ENCODE assay signal across 20 cellular contexts in the genomic region with DNA sequence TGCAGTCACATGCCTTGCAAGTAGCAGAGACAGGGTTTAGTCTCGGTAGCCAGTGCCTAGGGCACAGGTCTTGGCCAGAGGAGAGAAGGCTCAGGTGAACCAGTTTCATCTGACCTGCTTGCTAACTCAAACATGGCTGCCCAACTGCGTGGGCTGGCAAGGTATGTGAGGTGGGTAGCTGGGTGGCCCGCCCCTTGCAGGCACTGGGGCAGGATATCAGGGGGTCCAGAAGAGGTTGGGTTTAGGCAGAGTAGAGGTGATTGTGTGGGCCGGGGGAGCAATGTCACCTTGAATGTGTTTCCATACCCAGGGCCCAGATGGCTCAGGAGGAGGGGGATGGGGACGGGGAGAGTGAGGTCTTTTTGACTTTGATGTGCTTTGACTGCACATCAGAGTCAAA. TPM values are rescaled to one million over a fixed set of nuclear protein-coding genes. Genes with fewer than 3 reads are reported as not detected.
DNase-seq lines count a peak whose midpoint lies in the region; ATAC-seq and TF ChIP-seq lines count a peak whose summit lies in the region.
"Had no signal": no experiment of that assay in that cellular context is flagged by ENCODE, and none has a peak within 500 bp of the region (broad histone marks: within the 10 kb centered on the region; RNA-seq: fewer than 3 reads in every experiment).

No MANE protein-coding gene starts in this region.

- H4K20me1 ChIP-seq in Karpas-422 (ENCODE audit: insufficient read depth, low read depth, low read length) = peaks cover 9% of the 10 kb centered on the region; the same call in 1 of the 2 replicates

- no peaks in the 10 kb centered on the region for H3K36me3 Mint-ChIP-seq in brain
- H3K36me3 Mint-ChIP-seq in immature natural killer cell = no peaks in the 10 kb centered on the region
- H3K36me3 Mint-ChIP-seq: stimulated activated memory B cell treated with anti-CD40 and anti-IgM and Interleukin-4, amounts not matched to agents 10 μg/mL and 1 μg/mL and 100 μg/mL, for 72 hours had no signal

- H3K4me1 Mint-ChIP-seq in brain (peaks cover 55% of the 10 kb centered on the region), immature natural killer cell (peaks cover 38 to 43% of the 10 kb centered on the region in 2 donors)

- no peak overlapping the region for H2AFZ ChIP-seq in Karpas-422 (ENCODE audit: low read length)

- 84 to 85% methylated on average over 5 of the region's 5 CpGs for WGBS in sigmoid colon, 2 donors

- H3K27me3 ChIP-seq in Karpas-422 (ENCODE audit: low read length) (no peaks in the 10 kb centered on the region), sigmoid colon (no peaks in the 10 kb centered on the region)
- H3K27me3 ChIP-seq: brain microvascular endothelial cell, tibial artery had no signal

- H3K9ac ChIP-seq in Karpas-422 (ENCODE audit: low read length) = no peak overlapping the region

- TF ChIP-seq POLR2A in sigmoid colon (IDR thresholded peaks at IDR 0.05) = no peak

- TF ChIP-seq CTCF in brain (conservative IDR thresholded peaks at IDR 0.05) (no peak), sigmoid colon (IDR thresholded peaks at IDR 0.05) (no peak)

- no peaks in the 10 kb centered on the region for H3K9me3 Mint-ChIP-seq in brain
- H3K9me3 Mint-ChIP-seq in immature natural killer cell = no peaks in the 10 kb centered on the region
- H3K9me3 Mint-ChIP-seq: stimulated activated memory B cell treated with anti-CD40 and anti-IgM and Interleukin-4, amounts not matched to agents 10 μg/mL and 1 μg/mL and 100 μg/mL, for 72 hours; T-helper 1 cell treated with Interleukin-12 subunit alpha and Interleukin-12 subunit beta and Interleukin-4 antibody, amounts not matched to agents 30 μg/mL and 1 μg/mL, for 36 hours had no signal

- no peaks in the 10 kb centered on the region for H3K79me2 ChIP-seq in Karpas-422 (ENCODE audit: low read length)

- H3K4me3 Mint-ChIP-seq in brain (no peak overlapping the region), immature natural killer cell (peak overlapping the region in 3 of 5 donors; percentile 56 to 72 (median 69))
- H3K4me3 Mint-ChIP-seq: stimulated activated memory B cell treated with anti-CD40 and anti-IgM and Interleukin-4, amounts not matched to agents 10 μg/mL and 1 μg/mL and 100 μg/mL, for 72 hours; T-helper 1 cell treated with Interleukin-12 subunit alpha and Interleukin-12 subunit beta and Interleukin-4 antibody, amounts not matched to agents 30 μg/mL and 1 μg/mL, for 36 hours had no signal

- H3K27me3 Mint-ChIP-seq in brain = peaks cover 3% of the 10 kb centered on the region
- H3K27me3 Mint-ChIP-seq in immature natural killer cell (ENCODE audit: low read depth in 3 of 3) = peaks cover 0 to 5% (median 0%) of the 10 kb centered on the region in 3 donors

- TF ChIP-seq EP300 in sigmoid colon (IDR thresholded peaks at IDR 0.05) = no peak

- peak overlapping the region; percentile 44 for H3K4me2 ChIP-seq in Karpas-422 (ENCODE audit: low read depth, low read length, poor library complexity, severe bottlenecking)

- H3K4me1 ChIP-seq in Karpas-422 (ENCODE audit: low read length) = peaks cover 22% of the 10 kb centered on the region
- peaks cover 0 to 26% (median 21%) of the 10 kb centered on the region in 4 donors for H3K4me1 ChIP-seq in sigmoid colon

- DNase-seq in Karpas-422 (no peak), immature natural killer cell (no peak), sigmoid colon (no peak), NCI-H1930 (lab: John Stamatoyannopoulos, UW) (no peak)
- DNase-seq in stimulated activated CD8-positive, alpha-beta memory T cell treated with anti-CD3 and anti-CD28 coated beads, Interleukin-4, amount 100 ng/mL, for 48 hours = no peak
- DNase-seq: activated CD4-positive, alpha-beta T cell treated with anti-CD3 and anti-CD28 coated beads for 48 hours; activated naive CD4-positive, alpha-beta T cell; activated T-cell treated with anti-CD3 and anti-CD28 coated beads, Interleukin-2, amount 50 U/mL, for 48 hours; brain microvascular endothelial cell; effector memory CD4-positive, alpha-beta T cell; kidney; mesenchymal stem cell; NCI-H510A; stimulated activated CD4-positive, alpha-beta T cell treated with anti-CD3 and anti-CD28 coated beads, Interleukin-2, amount 100 ng/mL, for 48 hours had no signal

- H3K27ac Mint-ChIP-seq in brain (peak overlapping the region in 4 of 5 experiments; percentile 27 to 98 (median 82)), immature natural killer cell (peak overlapping the region; percentile 21 to 91 (median 72))
- H3K27ac Mint-ChIP-seq: stimulated activated memory B cell treated with anti-CD40 and anti-IgM and Interleukin-4, amounts not matched to agents 10 μg/mL and 1 μg/mL and 100 μg/mL, for 72 hours; T-helper 1 cell treated with Interleukin-12 subunit alpha and Interleukin-12 subunit beta and Interleukin-4 antibody, amounts not matched to agents 30 μg/mL and 1 μg/mL, for 36 hours had no signal

- intact Hi-C loops in sigmoid colon (cut with DNase I) = no loop called here

- ATAC-seq in HG03432 (IDR thresholded peaks at IDR 0.05; ENCODE audit: unreplicated experiment) = no peak
- ATAC-seq: GM12878; stimulated activated memory B cell treated with anti-CD40 and anti-IgM and Interleukin-4, amounts not matched to agents 10 μg/mL and 1 μg/mL and 100 μg/mL, for 72 hours had no signal

- H3K36me3 ChIP-seq in Karpas-422 (ENCODE audit: insufficient read depth, low read length) = no peaks in the 10 kb centered on the region
- H3K36me3 ChIP-seq in sigmoid colon = no peaks in the 10 kb centered on the region
- H3K36me3 ChIP-seq: brain microvascular endothelial cell, tibial artery had no signal

- no peaks in the 10 kb centered on the region for H3K9me3 ChIP-seq in Karpas-422 (ENCODE audit: low read length)
- no peaks in the 10 kb centered on the region for H3K9me3 ChIP-seq in sigmoid colon
- H3K9me3 ChIP-seq: tibial artery had no signal

- H3K27ac ChIP-seq in Karpas-422 (ENCODE audit: low read length) (no peak overlapping the region), sigmoid colon (peak overlapping the region in 3 of 4 donors; percentile 1 to 30 (median 8))
- H3K27ac ChIP-seq: brain microvascular endothelial cell, tibial artery had no signal

- H3K4me3 ChIP-seq in Karpas-422 (ENCODE audit: low read length) (no peak overlapping the region), sigmoid colon (no peak overlapping the region)
- H3K4me3 ChIP-seq: GM12878, tibial artery had no signal

- no peaks in the 10 kb centered on the region for H3K9me2 ChIP-seq in Karpas-422 (replicated peaks; ENCODE audit: insufficient read depth, low read length)

RNA-seq across cellular contexts. Expression of gene ST3GAL4, which starts 37.7 kb away (rescaled TPM):
- total RNA-seq in Karpas-422 (2014; rRNA removed; shearing (Covaris generic); ENCODE audit: low replicate concordance) = 5.8 and 6.6 TPM in 2 replicates
- polyA plus RNA-seq in brain (ENCODE audit: insufficient read depth, low read depth, low replicate concordance) = 43.9 TPM
- polyA plus RNA-seq in immature natural killer cell = 10 to 100 TPM; 25.0 to 31.7 (median 30.9) TPM
- total RNA-seq in sigmoid colon = 10 to 100 TPM; 43.1 to 69.2 (median 45.5) TPM
- polyA plus RNA-seq in sigmoid colon = 100 to 1,000 TPM; 211 to 336 (median 268) TPM

Comparison
In these comparisons a context has a peak if more than half of its experiments do, and no peak if none do; other contexts are left out.
1. H3K4me3 Mint-ChIP-seq: peak in immature natural killer cell (3 of 5); none in brain (0 of 5).